ENCODE assay signal across 16 cellular contexts in genomic region chr7:140005341-140005740, GRCh38.
"Had no signal": no experiment of that assay in that cellular context is flagged by ENCODE, and none has a peak within 500 bp of the region (broad histone marks: within the 10 kb centered on the region; RNA-seq: fewer than 3 reads in every experiment).

No MANE protein-coding gene starts in this region.

- H3K36me3 ChIP-seq: SJSA1 had no signal

- H3K4me2 ChIP-seq: KMS-11 had no signal

- H3K27me3 ChIP-seq: SJSA1 had no signal

- H3K9ac ChIP-seq: KMS-11 had no signal

- H3K4me3 ChIP-seq: SJSA1, SK-N-MC had no signal

- FAIRE-seq: RCC 7860 had no signal

- H3K9me3 ChIP-seq: SJSA1 had no signal

- DNase-seq: IMR-90, MM.1S, NCI-H1436, NCI-H187, NCI-H2029, NCI-H2081 treated with DMSO at 0.1 percent for 48 hours, NCI-H2171, NCI-H226, NCI-H510A, NCI-H524 treated with DMSO at 0.1 percent for 48 hours, NCI-H774, SIG-M5 had no signal

- H3K27ac ChIP-seq: KMS-11, SJSA1, SK-N-MC had no signal

- H3K4me1 ChIP-seq: SJSA1 had no signal
